In genomic region chr5:169160405-169160901, GRCh38 we compare ENCODE assay signal across 12 cellular contexts.
DNase-seq lines count a peak whose midpoint lies in the region; ATAC-seq and TF ChIP-seq lines count a peak whose summit lies in the region.
"Had no signal": no experiment of that assay in that cellular context is flagged by ENCODE, and none has a peak within 500 bp of the region (broad histone marks: within the 10 kb centered on the region; RNA-seq: fewer than 3 reads in every experiment).

No MANE protein-coding gene starts in this region.

- POLR2A ChIA-PET in A673 (lab: Charles Lee; ENCODE audit: low non-redundant PET), result no interaction called here

- H3K9ac ChIP-seq in mammary epithelial cell (ENCODE audit: insufficient read depth, low read length), result peak overlapping the region; percentile 39
- H3K9ac ChIP-seq: BLaER1 had no signal

- WGBS in mammary epithelial cell (ENCODE audit: low coverage, missing lambda C conversion rate), result 3% methylated on average over 6 of the region's 6 CpGs
- WGBS in aorta, 2 donors, result 6 to 9% methylated on average over 6 of the region's 6 CpGs

- dilution Hi-C loops in mammary epithelial cell (cut with HindIII; ENCODE audit: low sequenced_read_pairs), result no loop called here

- H3K27me3 ChIP-seq in right atrium auricular region (no peaks in the 10 kb centered on the region), mammary epithelial cell (ENCODE audit: insufficient read depth, low read length) (no peaks in the 10 kb centered on the region), muscle layer of duodenum (ENCODE audit: low read depth, low read length) (no peaks in the 10 kb centered on the region), aorta (ENCODE audit: control insufficient read depth in 1 of 2, insufficient read depth in 2 of 2, low read length in 1 of 2) (no peaks in the 10 kb centered on the region), A673 (replicated peaks; ENCODE audit: insufficient read depth, low read depth, low read length, poor library complexity) (peaks cover 3% of the 10 kb centered on the region)
- H3K27me3 ChIP-seq: BLaER1 had no signal

- H3K4me1 ChIP-seq in right atrium auricular region, result peaks cover 0 to 24% of the 10 kb centered on the region in 2 donors
- H3K4me1 ChIP-seq in mammary epithelial cell (ENCODE audit: insufficient read depth, low read length), result peaks cover 60% of the 10 kb centered on the region
- peaks cover 0 to 4% of the 10 kb centered on the region in 2 donors for H3K4me1 ChIP-seq in muscle layer of duodenum (ENCODE audit: control insufficient read depth in 1 of 2, insufficient read depth in 2 of 2, low read length in 2 of 2)
- H3K4me1 ChIP-seq in aorta (ENCODE audit: control insufficient read depth in 1 of 2, insufficient read depth in 2 of 2, low read length in 2 of 2), result peaks cover 0 to 3% of the 10 kb centered on the region in 2 donors
- no peaks in the 10 kb centered on the region for H3K4me1 ChIP-seq in A673 (ENCODE audit: insufficient read depth, low read length, poor library complexity, severe bottlenecking)
- H3K4me1 ChIP-seq: BLaER1 had no signal

- H3K27ac ChIP-seq in right atrium auricular region, result peak overlapping the region; percentile 54 to 74
- peak overlapping the region; percentile 86 for H3K27ac ChIP-seq in mammary epithelial cell (ENCODE audit: insufficient read depth, low read depth, low read length)
- peak overlapping the region; percentile 6 for H3K27ac ChIP-seq in muscle layer of duodenum (ENCODE audit: low read length)
- H3K27ac ChIP-seq in aorta (ENCODE audit: low read depth in 1 of 2, low read length in 2 of 2), result peak overlapping the region; percentile 71 to 85
- no peak overlapping the region for H3K27ac ChIP-seq in A673 (ENCODE audit: low read depth, low read length, poor library complexity, severe bottlenecking)
- H3K27ac ChIP-seq: BLaER1, HL-60 had no signal

- peak overlapping the region; percentile 58 for H2AFZ ChIP-seq in mammary epithelial cell (ENCODE audit: low read depth, low read length)

- ATAC-seq in Right ventricle myocardium superior (ENCODE audit: poor library complexity) (no peak), aorta (ENCODE audit: low FRiP score) (peak; percentile 80)

- H3K9me3 ChIP-seq in right atrium auricular region (peaks cover 0 to 16% of the 10 kb centered on the region in 2 donors), mammary epithelial cell (replicated peaks; ENCODE audit: insufficient read depth, low read length) (no peaks in the 10 kb centered on the region), muscle layer of duodenum (ENCODE audit: control insufficient read depth in 1 of 2, low read length in 2 of 2) (peaks cover 3 to 4% of the 10 kb centered on the region in 2 donors), aorta (ENCODE audit: control insufficient read depth, low read length) (no peaks in the 10 kb centered on the region), A673 (ENCODE audit: low read depth, low read length, poor library complexity, severe bottlenecking) (no peaks in the 10 kb centered on the region)

- no peaks in the 10 kb centered on the region for H3K36me3 ChIP-seq in right atrium auricular region
- no peaks in the 10 kb centered on the region for H3K36me3 ChIP-seq in mammary epithelial cell (ENCODE audit: insufficient read depth, low read length)
- H3K36me3 ChIP-seq in muscle layer of duodenum (ENCODE audit: control insufficient read depth in 1 of 2, insufficient read depth in 2 of 2, low read length in 2 of 2), result no peaks in the 10 kb centered on the region
- no peaks in the 10 kb centered on the region for H3K36me3 ChIP-seq in aorta (ENCODE audit: control insufficient read depth in 1 of 2, insufficient read depth in 2 of 2, low read length in 1 of 2)
- no peaks in the 10 kb centered on the region for H3K36me3 ChIP-seq in A673 (ENCODE audit: insufficient read depth, low read length, poor library complexity, severe bottlenecking)
- H3K36me3 ChIP-seq: BLaER1 had no signal

- intact Hi-C loops in Right ventricle myocardium superior (cut with DNase I), result no loop called here
- intact Hi-C loops in mammary epithelial cell (cut with micrococcal nuclease), result loop anchor here (2.0 to 5.0 kb wide), 2 partner anchors 140 to 192 kb away; partner anchors contain the start of gene SLIT3
- intact Hi-C loops in aorta (cut with DNase I), result no loop called here
- intact Hi-C loops in A673 (cut with micrococcal nuclease; ENCODE audit: unreplicated experiment), result no loop called here

- no peaks in the 10 kb centered on the region for H4K20me1 ChIP-seq in mammary epithelial cell (ENCODE audit: insufficient read depth, low read length)
- H4K20me1 ChIP-seq: BLaER1 had no signal

- H3K79me2 ChIP-seq in mammary epithelial cell (ENCODE audit: insufficient read depth, low read length), result peaks cover 3% of the 10 kb centered on the region

- DNase-seq in right atrium auricular region (ENCODE audit: low spot score) (peak; percentile 64), Right ventricle myocardium superior (no peak), mammary epithelial cell (peak; percentile 61), aorta (peak in 1 of 2 donors; percentile 64), DMS53 treated with DMSO at 0.1 percent for 48 hours (lab: John Stamatoyannopoulos, UW; ENCODE audit: unreplicated experiment) (no peak), DMS 273 treated with DMSO at 0.1 percent for 48 hours (lab: John Stamatoyannopoulos, UW) (no peak), A673 (ENCODE audit: low spot score) (no peak)
- DNase-seq: activated CD8-positive, alpha-beta memory T cell treated with anti-CD3 and anti-CD28 coated beads, Interleukin-2, amount 50 U/mL, for 4 hours; NCI-H2029 treated with DMSO at 0.1 percent for 48 hours had no signal

- peak overlapping the region; percentile 49 for H3K4me2 ChIP-seq in mammary epithelial cell (ENCODE audit: insufficient read depth, low read depth, low read length)
- H3K4me2 ChIP-seq: BLaER1 had no signal

- CTCF ChIA-PET in mammary epithelial cell (lab: Charles Lee; ENCODE audit: low non-redundant PET), result no interaction called here
- CTCF ChIA-PET in A673 (lab: Charles Lee), result no interaction called here

- BruUV-seq in mammary epithelial cell (replicated peaks; lab: Mats Ljungman, UMichigan) (no TSS peak), A673 (replicated peaks; lab: Mats Ljungman, UMichigan) (no TSS peak)

- in situ Hi-C loops in mammary epithelial cell (cut with MboI; ENCODE audit: low sequenced_read_pairs in 2 of 2), result no loop called here

- H3K4me3 ChIP-seq in right atrium auricular region, result no peak overlapping the region
- H3K4me3 ChIP-seq in mammary epithelial cell (replicated peaks in 1 of 3; ENCODE audit: insufficient read depth in 1 of 3, low read depth in 2 of 3, low read length in 3 of 3), result no peak overlapping the region
- no peak overlapping the region for H3K4me3 ChIP-seq in muscle layer of duodenum (ENCODE audit: low read depth in 1 of 2, low read length in 2 of 2)
- no peak overlapping the region for H3K4me3 ChIP-seq in aorta (ENCODE audit: low read length in 2 of 2)
- no peak overlapping the region for H3K4me3 ChIP-seq in A673 (ENCODE audit: low read depth, low read length, poor library complexity, severe bottlenecking)
- H3K4me3 ChIP-seq: BLaER1 had no signal

- TF ChIP-seq CTCF in right atrium auricular region (IDR thresholded peaks at IDR 0.05) (peak in 1 of 2 donors; percentile 22), mammary epithelial cell (conservative IDR thresholded peaks at IDR 0.05 in 1 of 2, IDR thresholded peaks at IDR 0.05 in 1 of 2; ENCODE audit: extremely low read depth in 1 of 2, insufficient read depth in 1 of 2, low read depth in 1 of 2, low read length in 2 of 2) (peak; percentile 43 to 53), A673 (conservative IDR thresholded peaks at IDR 0.05; ENCODE audit: low read depth, low read length) (no peak)

Comparison
In these comparisons a context has a peak if more than half of its experiments do, and no peak if none do; other contexts are left out.
1. DNase-seq: peak in right atrium auricular region (single experiment) and mammary epithelial cell (single experiment); none in Right ventricle myocardium superior (single experiment), DMS53 treated with DMSO at 0.1 percent for 48 hours (single experiment), DMS 273 treated with DMSO at 0.1 percent for 48 hours (single experiment) and A673 (single experiment).